In genomic region chr1:200905411-200906052, GRCh38 we compare ENCODE assay signal across 8 cellular contexts. TPM values are rescaled to one million over a fixed set of nuclear protein-coding genes. Genes with fewer than 3 reads are reported as not detected.
DNase-seq lines count a peak whose midpoint lies in the region; ATAC-seq and TF ChIP-seq lines count a peak whose summit lies in the region.

No MANE protein-coding gene starts in this region.

- ATAC-seq in GM21786 (IDR thresholded peaks at IDR 0.05; ENCODE audit: unreplicated experiment) = peak; percentile 41
- ATAC-seq in RWPE2 (ENCODE audit: low read depth) = peak; percentile 75
- peak; percentile 9 for ATAC-seq in left colon
- no peak for ATAC-seq in GM18505 (IDR thresholded peaks at IDR 0.05; ENCODE audit: unreplicated experiment)
- ATAC-seq in HG03280 (IDR thresholded peaks at IDR 0.05; ENCODE audit: unreplicated experiment) = no peak

- H3K27ac ChIP-seq in RWPE2 (ENCODE audit: poor library complexity, severe bottlenecking) = peak overlapping the region; percentile 52

- TF ChIP-seq CTCF in RWPE2 (IDR thresholded peaks at IDR 0.05; ENCODE audit: poor library complexity, severe bottlenecking) (no peak), GM20000 (IDR thresholded peaks at IDR 0.05; ENCODE audit: extremely low read depth, missing control alignments) (no peak)

- intact Hi-C loops in left colon (cut with DNase I, micrococcal nuclease) = no loop called here

- peaks cover 8% of the 10 kb centered on the region for H3K4me1 ChIP-seq in RWPE2 (ENCODE audit: insufficient read depth, poor library complexity, severe bottlenecking)

- DNase-seq in GF-D8 (lab: John Stamatoyannopoulos, UW) (peak; percentile 84), RWPE2 (ENCODE audit: low spot score) (no peak), left colon (no peak), amygdala (lab: John Stamatoyannopoulos, UW) (no peak), GM20000 (ENCODE audit: low spot score) (no peak)

- no peaks in the 10 kb centered on the region for H3K27me3 ChIP-seq in RWPE2 (ENCODE audit: insufficient read depth, poor library complexity, severe bottlenecking)

- H3K9me3 ChIP-seq in RWPE2 (ENCODE audit: severe bottlenecking) = no peaks in the 10 kb centered on the region

- H3K4me3 ChIP-seq in RWPE2 (ENCODE audit: severe bottlenecking) = no peak overlapping the region

- peaks cover 92% of the 10 kb centered on the region for H3K36me3 ChIP-seq in RWPE2 (ENCODE audit: low read depth)

- no peak for TF ChIP-seq POLR2A in GM18505 (IDR thresholded peaks at IDR 0.05; ENCODE audit: borderline replicate concordance, extremely low read depth, insufficient read depth, insufficient read length)

RNA-seq across cellular contexts. Expression of gene INAVA, which starts 10.8 kb away (rescaled TPM):
- total RNA-seq in left colon = 100 to 1,000 TPM; 172 to 195 TPM

RNA-seq across cellular contexts. Expression of gene GPR25, which starts 32.8 kb away (rescaled TPM):
- total RNA-seq in left colon = under 1 TPM in 1 of 2 donors, not detected in 1; 0.64 TPM

Comparison
In these comparisons a context has a peak if more than half of its experiments do, and no peak if none do; other contexts are left out.
1. ATAC-seq: peak in GM21786 (single experiment), RWPE2 (single experiment) and left colon (single experiment); none in GM18505 (single experiment) and HG03280 (single experiment).